In genomic region chrX:19832186-19832965, GRCh38 we compare ENCODE assay signal across 17 cellular contexts. TPM values are rescaled to one million over a fixed set of nuclear protein-coding genes. Genes with fewer than 3 reads are reported as not detected.
A peak's percentile ranks its signal among the peaks of the same experiment; 100 is the strongest.
DNase-seq lines count a peak whose midpoint lies in the region; TF ChIP-seq lines count a peak whose summit lies in the region.
"Had no signal": no experiment of that assay in that cellular context is flagged by ENCODE, and none has a peak within 500 bp of the region (broad histone marks: within the 10 kb centered on the region; RNA-seq: fewer than 3 reads in every experiment).

No MANE protein-coding gene starts in this region.

- intact Hi-C loops in dendritic cell treated with granulocyte-macrophage colony-stimulating factor and Interleukin-4, amounts not matched to agents 40 ng/mL and 50 ng/mL, for 4 days (cut with micrococcal nuclease) = no loop called here
- intact Hi-C loops in tibial artery (cut with DNase I; ENCODE audit: low total_unique reads) = no loop called here

- peaks cover 11% of the 10 kb centered on the region for H3K79me1 ChIP-seq in trophoblast cell (ENCODE audit: low read length)

- H2AFZ ChIP-seq in trophoblast cell (ENCODE audit: insufficient read depth, low read length, poor library complexity) = no peak overlapping the region

- H3K4me3 ChIP-seq in trophoblast cell (ENCODE audit: low read depth, low read length) = no peak overlapping the region
- no peak overlapping the region for H3K4me3 ChIP-seq in tibial artery

- H3K14ac ChIP-seq in trophoblast cell (ENCODE audit: low read length) = peak overlapping the region; percentile 49

- peak overlapping the region; percentile 60 for H4K12ac ChIP-seq in trophoblast cell (ENCODE audit: low read depth, low read length)

- H4K8ac ChIP-seq in trophoblast cell (ENCODE audit: low read depth, low read length) = no peak overlapping the region

- no peak overlapping the region for H3K9ac ChIP-seq in trophoblast cell (ENCODE audit: low read length)

- peaks cover 7% of the 10 kb centered on the region for H3K9me3 Mint-ChIP-seq in T-helper 2 cell treated with Interferon-gamma antibody and Interleukin-4, amounts not matched to agents 5 μg/mL and 100 μg/mL, for 36 hours
- no peaks in the 10 kb centered on the region for H3K9me3 Mint-ChIP-seq in dendritic cell treated with granulocyte-macrophage colony-stimulating factor and Interleukin-4, amounts not matched to agents 40 ng/mL and 50 ng/mL, for 4 days

- peaks cover 6 to 9% of the 10 kb centered on the region in 2 experiments for H3K4me1 ChIP-seq in trophoblast cell (ENCODE audit: control insufficient read depth in 1 of 2, insufficient read depth in 2 of 2, low read length in 2 of 2)
- H3K4me1 ChIP-seq in tibial artery = no peaks in the 10 kb centered on the region

- peaks cover 29% of the 10 kb centered on the region for H3K36me3 Mint-ChIP-seq in T-helper 2 cell treated with Interferon-gamma antibody and Interleukin-4, amounts not matched to agents 5 μg/mL and 100 μg/mL, for 36 hours (ENCODE audit: low read depth)
- peaks cover 37% of the 10 kb centered on the region for H3K36me3 Mint-ChIP-seq in dendritic cell treated with granulocyte-macrophage colony-stimulating factor and Interleukin-4, amounts not matched to agents 40 ng/mL and 50 ng/mL, for 4 days (ENCODE audit: low read depth)

- no peak for DNase-seq in T-helper 2 cell treated with Interferon-gamma antibody and Interleukin-4, amounts not matched to agents 5 μg/mL and 100 μg/mL, for 36 hours (ENCODE audit: low spot score)
- no peak for DNase-seq in T-helper 2 cell
- peak; percentile 96 for DNase-seq in NCI-H524 (lab: John Stamatoyannopoulos, UW)
- no peak for DNase-seq in trophoblast cell
- DNase-seq in GDM1 (lab: John Stamatoyannopoulos, UW) = no peak
- no peak for DNase-seq in DMS 273 treated with DMSO at 0.1 percent for 48 hours (lab: John Stamatoyannopoulos, UW)
- no peak for DNase-seq in tibial artery
- DNase-seq: C1 segment of cervical spinal cord, Caco-2, DMS79 treated with DMSO at 0.1 percent for 48 hours, GF-D8, KG1, NCI-H1092, NCI-H2107, NCI-H345, NCI-H748 treated with DMSO at 0.1 percent for 48 hours had no signal

- H3K9me3 ChIP-seq in trophoblast cell (ENCODE audit: insufficient read depth, low read depth, low read length) = no peaks in the 10 kb centered on the region
- H3K9me3 ChIP-seq in tibial artery = no peaks in the 10 kb centered on the region
- H3K9me3 ChIP-seq: Caco-2 had no signal

- H3K23ac ChIP-seq in trophoblast cell (ENCODE audit: low read length) = no peak overlapping the region

- no CpG with 5 or more reads among the region's 16 CpGs for WGBS in trophoblast cell (ENCODE audit: extremely low coverage, insufficient coverage, insufficient read length)

- TF ChIP-seq CTCF in tibial artery (IDR thresholded peaks at IDR 0.05) = no peak

- peak overlapping the region; percentile 26 for H3K27ac Mint-ChIP-seq in T-helper 2 cell treated with Interferon-gamma antibody and Interleukin-4, amounts not matched to agents 5 μg/mL and 100 μg/mL, for 36 hours
- H3K27ac Mint-ChIP-seq in dendritic cell treated with granulocyte-macrophage colony-stimulating factor and Interleukin-4, amounts not matched to agents 40 ng/mL and 50 ng/mL, for 4 days = peak overlapping the region; percentile 62

- peak overlapping the region; percentile 53 for H2BK12ac ChIP-seq in trophoblast cell (ENCODE audit: low read length)

- peak overlapping the region; percentile 29 for H3K18ac ChIP-seq in trophoblast cell (ENCODE audit: low read length)

- peak overlapping the region; percentile 49 for H2BK120ac ChIP-seq in trophoblast cell (ENCODE audit: insufficient read depth, low read length, poor library complexity)

- H3K4me3 Mint-ChIP-seq in T-helper 2 cell treated with Interferon-gamma antibody and Interleukin-4, amounts not matched to agents 5 μg/mL and 100 μg/mL, for 36 hours = no peak overlapping the region
- no peak overlapping the region for H3K4me3 Mint-ChIP-seq in dendritic cell treated with granulocyte-macrophage colony-stimulating factor and Interleukin-4, amounts not matched to agents 40 ng/mL and 50 ng/mL, for 4 days

- H3K27me3 Mint-ChIP-seq in T-helper 2 cell treated with Interferon-gamma antibody and Interleukin-4, amounts not matched to agents 5 μg/mL and 100 μg/mL, for 36 hours (ENCODE audit: low read depth) = no peaks in the 10 kb centered on the region
- H3K27me3 Mint-ChIP-seq in dendritic cell treated with granulocyte-macrophage colony-stimulating factor and Interleukin-4, amounts not matched to agents 40 ng/mL and 50 ng/mL, for 4 days = no peaks in the 10 kb centered on the region

- H3K36me3 ChIP-seq in trophoblast cell (ENCODE audit: control insufficient read depth in 1 of 2, insufficient read depth in 2 of 2, low read length in 2 of 2) (peaks cover 0 to 2% of the 10 kb centered on the region in 2 experiments), tibial artery (no peaks in the 10 kb centered on the region)

- peak overlapping the region; percentile 77 for H2AK5ac ChIP-seq in trophoblast cell (ENCODE audit: low read length)

- peak overlapping the region; percentile 12 for H3K27ac ChIP-seq in trophoblast cell (ENCODE audit: low read depth, low read length)
- H3K27ac ChIP-seq in tibial artery = no peak overlapping the region

- H3K27me3 ChIP-seq in trophoblast cell (ENCODE audit: insufficient read depth, low read length) (no peaks in the 10 kb centered on the region), tibial artery (no peaks in the 10 kb centered on the region)

- peak overlapping the region; percentile 6 for H3K4ac ChIP-seq in trophoblast cell (ENCODE audit: low read depth, low read length)

- H3K79me2 ChIP-seq in trophoblast cell (ENCODE audit: control insufficient read depth, insufficient read depth, low read length, poor library complexity) = peaks cover 2% of the 10 kb centered on the region

- H4K91ac ChIP-seq in trophoblast cell (ENCODE audit: low read depth, low read length) = peak overlapping the region; percentile 76

- peak overlapping the region; percentile 46 for H2BK5ac ChIP-seq in trophoblast cell (ENCODE audit: low read depth, low read length, poor library complexity)

- H3K4me1 Mint-ChIP-seq in T-helper 2 cell treated with Interferon-gamma antibody and Interleukin-4, amounts not matched to agents 5 μg/mL and 100 μg/mL, for 36 hours (ENCODE audit: low read depth) = peaks cover 36% of the 10 kb centered on the region
- peaks cover 32% of the 10 kb centered on the region for H3K4me1 Mint-ChIP-seq in dendritic cell treated with granulocyte-macrophage colony-stimulating factor and Interleukin-4, amounts not matched to agents 40 ng/mL and 50 ng/mL, for 4 days (ENCODE audit: low read depth)

- no peak overlapping the region for H3K4me2 ChIP-seq in trophoblast cell (ENCODE audit: low read length)

RNA-seq across cellular contexts. Expression of gene SH3KBP1, which starts 55.0 kb away (rescaled TPM):
- polyA plus RNA-seq in trophoblast cell (2013) = 115 and 120 TPM in 2 replicates

Comparison
In these comparisons a context has a peak if more than half of its experiments do, and no peak if none do; other contexts are left out.
1. DNase-seq: peak in NCI-H524 (2 of 2); none in T-helper 2 cell treated with Interferon-gamma antibody and Interleukin-4, amounts not matched to agents 5 μg/mL and 100 μg/mL, for 36 hours (single experiment), T-helper 2 cell (0 of 5), trophoblast cell (0 of 2), GDM1 (single experiment), DMS 273 treated with DMSO at 0.1 percent for 48 hours (single experiment) and tibial artery (0 of 2).